1 cellular context compared by ENCODE assay signal in genomic region chr4:140151700-140152014, GRCh38.
TF ChIP-seq lines count a peak whose summit lies in the region.

No MANE protein-coding gene starts in this region.

TF ChIP-seq in liver, 16 proteins besides CTCF, POLR2A, EP300 and RAD21 (continued from another document):
- TF ChIP-seq, protein P1, sequence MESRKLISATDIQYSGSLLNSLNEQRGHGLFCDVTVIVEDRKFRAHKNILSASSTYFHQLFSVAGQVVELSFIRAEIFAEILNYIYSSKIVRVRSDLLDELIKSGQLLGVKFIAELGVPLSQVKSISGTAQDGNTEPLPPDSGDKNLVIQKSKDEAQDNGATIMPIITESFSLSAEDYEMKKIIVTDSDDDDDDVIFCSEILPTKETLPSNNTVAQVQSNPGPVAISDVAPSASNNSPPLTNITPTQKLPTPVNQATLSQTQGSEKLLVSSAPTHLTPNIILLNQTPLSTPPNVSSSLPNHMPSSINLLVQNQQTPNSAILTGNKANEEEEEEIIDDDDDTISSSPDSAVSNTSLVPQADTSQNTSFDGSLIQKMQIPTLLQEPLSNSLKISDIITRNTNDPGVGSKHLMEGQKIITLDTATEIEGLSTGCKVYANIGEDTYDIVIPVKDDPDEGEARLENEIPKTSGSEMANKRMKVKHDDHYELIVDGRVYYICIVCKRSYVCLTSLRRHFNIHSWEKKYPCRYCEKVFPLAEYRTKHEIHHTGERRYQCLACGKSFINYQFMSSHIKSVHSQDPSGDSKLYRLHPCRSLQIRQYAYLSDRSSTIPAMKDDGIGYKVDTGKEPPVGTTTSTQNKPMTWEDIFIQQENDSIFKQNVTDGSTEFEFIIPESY (IDR thresholded peaks at IDR 0.05), result no peak
- TF ChIP-seq, protein P2, sequence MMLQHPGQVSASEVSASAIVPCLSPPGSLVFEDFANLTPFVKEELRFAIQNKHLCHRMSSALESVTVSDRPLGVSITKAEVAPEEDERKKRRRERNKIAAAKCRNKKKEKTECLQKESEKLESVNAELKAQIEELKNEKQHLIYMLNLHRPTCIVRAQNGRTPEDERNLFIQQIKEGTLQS (IDR thresholded peaks at IDR 0.05), result no peak
- peak; percentile 5 to 13 for TF ChIP-seq RXRA (IDR thresholded peaks at IDR 0.05)
- no peak for TF ChIP-seq FOXA1 (IDR thresholded peaks at IDR 0.05)
- no peak for TF ChIP-seq MAX (IDR thresholded peaks at IDR 0.05)
- TF ChIP-seq EGR1 (IDR thresholded peaks at IDR 0.05; ENCODE audit: low read depth in 2 of 2), result peak in 1 of 2 donors; percentile 15
- peak; percentile 82 for TF ChIP-seq YY1 (IDR thresholded peaks at IDR 0.05)
